8 cellular contexts compared by ENCODE assay signal in genomic region chr6:118708736-118709135, GRCh38. TPM values are rescaled to one million over a fixed set of nuclear protein-coding genes. Genes with fewer than 3 reads are reported as not detected.
DNase-seq lines count a peak whose midpoint lies in the region; ATAC-seq and TF ChIP-seq lines count a peak whose summit lies in the region.

No MANE protein-coding gene starts in this region.

- 7 to 12% methylated on average over 5 of the region's 5 CpGs for WGBS in body of pancreas, 2 donors

- H3K36me3 ChIP-seq in ES-I3 (ENCODE audit: insufficient read depth, low read length): no peaks in the 10 kb centered on the region
- no peaks in the 10 kb centered on the region for H3K36me3 ChIP-seq in body of pancreas (replicated peaks in 1 of 2; ENCODE audit: insufficient read depth in 1 of 2, low read depth in 2 of 2)
- H3K36me3 ChIP-seq in muscle layer of duodenum (ENCODE audit: control insufficient read depth in 1 of 2, insufficient read depth in 2 of 2, low read length in 2 of 2): no peaks in the 10 kb centered on the region

- H3K27ac ChIP-seq in body of pancreas: peak overlapping the region; percentile 73 to 93 (median 84)
- peak overlapping the region; percentile 76 for H3K27ac ChIP-seq in muscle layer of duodenum (ENCODE audit: low read length)

- no peaks in the 10 kb centered on the region for H3K27me3 ChIP-seq in body of pancreas
- H3K27me3 ChIP-seq in muscle layer of duodenum (ENCODE audit: low read depth, low read length): no peaks in the 10 kb centered on the region

- no peak overlapping the region for H3K4me3 ChIP-seq in body of pancreas
- H3K4me3 ChIP-seq in muscle layer of duodenum (ENCODE audit: low read depth in 1 of 2, low read length in 2 of 2): peak overlapping the region; percentile 36 to 62

- peak overlapping the region; percentile 44; the same call in 1 of the 2 replicates for H3K9ac ChIP-seq in ES-I3 (ENCODE audit: low read depth, low read length)

- TF ChIP-seq CTCF in body of pancreas (IDR thresholded peaks at IDR 0.05): no peak

- no peak for DNase-seq in body of pancreas
- DNase-seq in ureter (ENCODE audit: low spot score): no peak
- DNase-seq in activated effector memory CD4-positive, alpha-beta T cell treated with Interleukin-2 at 50 U/mL for 16 hours: no peak
- DNase-seq in hypothalamus (lab: John Stamatoyannopoulos, UW): no peak
- no peak for DNase-seq in kidney glomerular epithelial cell (lab: John Stamatoyannopoulos, UW)

- no peak for TF ChIP-seq POLR2A in body of pancreas (IDR thresholded peaks at IDR 0.05)

- intact Hi-C loops in body of pancreas (cut with DNase I): no loop called here

- ATAC-seq in HG02981 (IDR thresholded peaks at IDR 0.05; ENCODE audit: unreplicated experiment) (peak; percentile 0), body of pancreas (no peak)

- H3K9me3 ChIP-seq in ES-I3 (ENCODE audit: control insufficient read depth, insufficient read depth, low read length) (no peaks in the 10 kb centered on the region), body of pancreas (no peaks in the 10 kb centered on the region), muscle layer of duodenum (ENCODE audit: control insufficient read depth in 1 of 2, low read length in 2 of 2) (no peaks in the 10 kb centered on the region)

- peaks cover 36% of the 10 kb centered on the region for H3K4me1 ChIP-seq in ES-I3 (ENCODE audit: insufficient read depth, low read length)
- peaks cover 21% of the 10 kb centered on the region for H3K4me1 ChIP-seq in body of pancreas
- H3K4me1 ChIP-seq in muscle layer of duodenum (ENCODE audit: control insufficient read depth in 1 of 2, insufficient read depth in 2 of 2, low read length in 2 of 2): peaks cover 8 to 20% of the 10 kb centered on the region in 2 donors

RNA-seq across cellular contexts. Expression of gene CEP85L, which starts 57.3 kb away (rescaled TPM):
- total RNA-seq in body of pancreas (1 to 10 TPM; 8.2 to 9.9 TPM), ureter (34.5 TPM)

Comparison
In these comparisons a context has a peak if more than half of its experiments do, and no peak if none do; other contexts are left out.
1. H3K4me3 ChIP-seq: peak in muscle layer of duodenum (2 of 2); none in body of pancreas (0 of 2).